In the genomic region with DNA sequence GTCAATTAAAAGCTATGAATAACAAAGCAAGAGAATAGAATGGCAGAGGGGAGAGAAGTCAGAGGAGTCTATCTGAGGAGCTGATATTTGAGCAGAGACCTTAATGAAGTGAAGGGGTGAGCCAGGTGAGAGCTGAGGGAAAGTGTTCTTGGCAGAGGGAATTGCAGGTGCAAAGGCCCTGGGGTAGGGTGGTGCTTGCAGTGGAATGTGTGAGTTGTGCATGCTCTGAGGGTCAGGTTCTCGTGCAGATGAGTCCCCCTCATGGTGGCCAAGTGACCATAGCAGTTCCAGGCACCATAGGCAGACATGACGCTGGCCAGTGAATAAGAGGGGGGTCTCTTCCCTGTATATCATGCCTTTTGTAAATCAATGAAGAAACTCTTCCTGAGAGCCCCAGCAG, we compare ENCODE assay signal across 21 cellular contexts. TPM values are rescaled to one million over a fixed set of nuclear protein-coding genes. Genes with fewer than 3 reads are reported as not detected.
A peak's percentile ranks its signal among the peaks of the same experiment; 100 is the strongest.
DNase-seq lines count a peak whose midpoint lies in the region; ATAC-seq, FAIRE-seq and TF ChIP-seq lines count a peak whose summit lies in the region.
"Had no signal": no experiment of that assay in that cellular context is flagged by ENCODE, and none has a peak within 500 bp of the region (broad histone marks: within the 10 kb centered on the region; RNA-seq: fewer than 3 reads in every experiment).

No MANE protein-coding gene starts in this region.

- H3K36me3 Mint-ChIP-seq in CD14-positive monocyte (no peaks in the 10 kb centered on the region), WTC11 (no peaks in the 10 kb centered on the region)
- H3K36me3 Mint-ChIP-seq: CD4-positive, CD25-positive, alpha-beta regulatory T cell; CD8-positive, alpha-beta T cell had no signal

- no peak overlapping the region for H2BK120ac ChIP-seq in neuronal stem cell (ENCODE audit: low read depth, low read length)

- peaks cover 0 to 2% of the 10 kb centered on the region in 2 donors for H3K9me3 ChIP-seq in kidney (ENCODE audit: control insufficient read depth in 1 of 2, low read length in 2 of 2)
- H3K9me3 ChIP-seq in neuronal stem cell (replicated peaks in 1 of 2; ENCODE audit: control insufficient read depth in 2 of 2, insufficient read depth in 1 of 2, low read depth in 1 of 2, low read length in 2 of 2): peaks cover 0 to 2% of the 10 kb centered on the region in 2 donors
- H3K9me3 ChIP-seq: A549, Caco-2 had no signal

- H3K36me3 ChIP-seq in kidney (ENCODE audit: control insufficient read depth in 1 of 2, insufficient read depth in 2 of 2, low read length in 2 of 2) (no peaks in the 10 kb centered on the region), neuronal stem cell (replicated peaks in 1 of 2; ENCODE audit: control insufficient read depth in 2 of 2, insufficient read depth in 2 of 2, low read length in 2 of 2) (no peaks in the 10 kb centered on the region)

- ATAC-seq in WTC11 (no peak), sciatic nerve (no peak), foreskin keratinocyte (no peak)
- ATAC-seq: A549; CD8-positive, alpha-beta T cell; HCT116 had no signal

- H3K27ac Mint-ChIP-seq in CD14-positive monocyte (no peak overlapping the region), WTC11 (no peak overlapping the region)
- H3K27ac Mint-ChIP-seq: CD4-positive, CD25-positive, alpha-beta regulatory T cell; CD8-positive, alpha-beta T cell; H9; HFFc6 had no signal

- no peak overlapping the region for H2AK5ac ChIP-seq in neuronal stem cell (ENCODE audit: low read depth, low read length)

- H3K4me3 ChIP-seq in kidney (ENCODE audit: low read length in 2 of 2): no peak overlapping the region
- no peak overlapping the region for H3K4me3 ChIP-seq in neuronal stem cell (ENCODE audit: low read length in 2 of 2)
- H3K4me3 ChIP-seq: A549, GM23248 had no signal

- H3K27ac ChIP-seq in kidney (ENCODE audit: low read depth in 2 of 2, low read length in 2 of 2) (no peak overlapping the region), neuronal stem cell (replicated peaks; ENCODE audit: low read length) (no peak overlapping the region), foreskin keratinocyte (no peak overlapping the region)
- H3K27ac ChIP-seq: A549, GM23248 had no signal

- peaks cover 7 to 14% (median 8%) of the 10 kb centered on the region in 3 donors for H3K27me3 Mint-ChIP-seq in CD14-positive monocyte (ENCODE audit: low read depth in 3 of 3)
- H3K27me3 Mint-ChIP-seq in WTC11 (ENCODE audit: low read depth): peaks cover 5% of the 10 kb centered on the region

- WGBS in neuronal stem cell (ENCODE audit: extremely low coverage in 2 of 2, insufficient read length in 2 of 2, insufficient replicate concordance in 1 of 2), 2 donors: no CpG with 5 or more reads among the region's 2 CpGs

- H3K79me1 ChIP-seq in neuronal stem cell (ENCODE audit: low read depth, low read length): no peaks in the 10 kb centered on the region

- no peak overlapping the region for H3K4ac ChIP-seq in neuronal stem cell (ENCODE audit: low read length)

- H3K9me3 Mint-ChIP-seq in CD14-positive monocyte (peaks cover 0 to 5% (median under 1%) of the 10 kb centered on the region in 7 donors), WTC11 (peaks cover 5% of the 10 kb centered on the region)
- H3K9me3 Mint-ChIP-seq: CD8-positive, alpha-beta T cell; H9; HFFc6 had no signal

- POLR2A ChIA-PET in WTC11 (lab: Charles Lee): no interaction called here

- H3K4me3 Mint-ChIP-seq in CD14-positive monocyte (no peak overlapping the region), WTC11 (no peak overlapping the region)
- H3K4me3 Mint-ChIP-seq: CD4-positive, CD25-positive, alpha-beta regulatory T cell; CD8-positive, alpha-beta T cell; H9; HFFc6 had no signal

- no peak overlapping the region for H2BK5ac ChIP-seq in neuronal stem cell (ENCODE audit: low read length)

- peaks cover 0 to 9% (median 0%) of the 10 kb centered on the region in 3 experiments for H3K27me3 ChIP-seq in neuronal stem cell (ENCODE audit: control insufficient read depth in 3 of 3, insufficient read depth in 3 of 3, low read depth in 1 of 3, low read length in 3 of 3)
- H3K27me3 ChIP-seq in foreskin keratinocyte: peaks cover 28% of the 10 kb centered on the region

- no peak overlapping the region for H2AFZ ChIP-seq in neuronal stem cell (ENCODE audit: low read length)
- H2AFZ ChIP-seq: GM23248 had no signal

- no peak overlapping the region for H3K23ac ChIP-seq in neuronal stem cell (ENCODE audit: low read depth, low read length, poor library complexity)

- no peak overlapping the region for H3K14ac ChIP-seq in neuronal stem cell (ENCODE audit: low read length)

- H3K4me2 ChIP-seq in neuronal stem cell (ENCODE audit: insufficient read depth, low read length, poor library complexity, severe bottlenecking): no peak overlapping the region
- H3K4me2 ChIP-seq: A549 had no signal

- FAIRE-seq in kidney (lab: Jason Lieb, UNC): no peak
- FAIRE-seq: A549, GM12892 had no signal

- no peak overlapping the region for H3K18ac ChIP-seq in neuronal stem cell (ENCODE audit: low read length)

- no peak overlapping the region for H2BK12ac ChIP-seq in neuronal stem cell (ENCODE audit: low read length)

- intact Hi-C loops in CD14-positive monocyte (cut with micrococcal nuclease): no loop called here
- intact Hi-C loops in kidney (cut with DNase I): no loop called here
- intact Hi-C loops in sciatic nerve (cut with DNase I): no loop called here

- DNase-seq in CD14-positive monocyte (ENCODE audit: low spot score): peak; percentile 7
- DNase-seq in WTC11 (ENCODE audit: low spot score): no peak
- DNase-seq in kidney: peak; percentile 2
- peak; percentile 4 for DNase-seq in sciatic nerve (ENCODE audit: low spot score)
- DNase-seq in hepatic stellate cell (ENCODE audit: low spot score): no peak
- no peak for DNase-seq in neuronal stem cell (ENCODE audit: low spot score)
- DNase-seq in foreskin keratinocyte: no peak
- DNase-seq: 8988T; ACHN; C1 segment of cervical spinal cord; Caco-2; CD4-positive, CD25-positive, alpha-beta regulatory T cell; CD8-positive, alpha-beta T cell; DMS153; DND-41; GM23248; H9; HFFc6 had no signal

- H3K4me1 Mint-ChIP-seq in CD14-positive monocyte (no peaks in the 10 kb centered on the region), WTC11 (peaks cover 24% of the 10 kb centered on the region)
- H3K4me1 Mint-ChIP-seq: CD4-positive, CD25-positive, alpha-beta regulatory T cell had no signal

- H3K4me1 ChIP-seq in kidney (ENCODE audit: control insufficient read depth in 1 of 2, insufficient read depth in 1 of 2, low read depth in 1 of 2, low read length in 2 of 2): no peaks in the 10 kb centered on the region
- peaks cover 0 to 9% of the 10 kb centered on the region in 2 donors for H3K4me1 ChIP-seq in neuronal stem cell (ENCODE audit: control insufficient read depth in 2 of 2, insufficient read depth in 1 of 2, low read depth in 1 of 2, low read length in 2 of 2)
- H3K4me1 ChIP-seq in foreskin keratinocyte: no peaks in the 10 kb centered on the region
- H3K4me1 ChIP-seq: A549, Caco-2 had no signal

- H4K91ac ChIP-seq in neuronal stem cell (ENCODE audit: low read depth, low read length, poor library complexity): no peak overlapping the region

- TF ChIP-seq CTCF in CD14-positive monocyte (IDR thresholded peaks at IDR 0.05): no peak
- no peak for TF ChIP-seq CTCF in WTC11 (IDR thresholded peaks at IDR 0.05)
- no peak for TF ChIP-seq CTCF in kidney (IDR thresholded peaks at IDR 0.05; ENCODE audit: borderline replicate concordance, extremely low read depth, insufficient read depth)
- TF ChIP-seq CTCF in foreskin keratinocyte (conservative IDR thresholded peaks at IDR 0.05): no peak

- H3K9ac ChIP-seq in kidney (ENCODE audit: low read length in 2 of 2): no peak overlapping the region
- no peak overlapping the region for H3K9ac ChIP-seq in neuronal stem cell (ENCODE audit: low read depth, low read length, poor library complexity)
- H3K9ac ChIP-seq: GM23248 had no signal

- no peak overlapping the region for H2BK15ac ChIP-seq in neuronal stem cell (ENCODE audit: low read length)

- no peak overlapping the region for H4K8ac ChIP-seq in neuronal stem cell (ENCODE audit: low read depth, low read length)

- CTCF ChIA-PET in WTC11 (lab: Charles Lee): no interaction called here

TF ChIP-seq in WTC11, 78 proteins besides CTCF, POLR2A, EP300 and RAD21 (continues in another document):
- no peak for TF ChIP-seq AFF4 (CRISPR knock-in tag; IDR thresholded peaks at IDR 0.05; ENCODE audit: borderline replicate concordance)

RNA-seq across cellular contexts. Expression of gene ALX4, which starts 58.9 kb away (rescaled TPM):
- not detected for polyA plus RNA-seq in CD14-positive monocyte
- not detected in 3 replicates for total RNA-seq in WTC11 (2021)
- 0.16 TPM for total RNA-seq in kidney
- 0.09 TPM for polyA plus RNA-seq in kidney (ENCODE audit: insufficient read depth, low read depth, low replicate concordance)
- total RNA-seq in sciatic nerve: 1.1 TPM
- not detected for polyA plus RNA-seq in neuronal stem cell (2013, experiment 1 of 2)
- polyA plus RNA-seq in neuronal stem cell (2013, experiment 2 of 2): 0.01 TPM
- total RNA-seq in foreskin keratinocyte: not detected in 2 replicates
- not detected in 2 replicates for polyA plus RNA-seq in foreskin keratinocyte
- total RNA-seq: CD4-positive, CD25-positive, alpha-beta regulatory T cell; CD8-positive, alpha-beta T cell; GM23248; H9 had no signal
- polyA plus RNA-seq: CD4-positive, CD25-positive, alpha-beta regulatory T cell; GM23248 had no signal

Comparison
In these comparisons a context has a peak if more than half of its experiments do, and no peak if none do; other contexts are left out.
1. DNase-seq: peak in CD14-positive monocyte (single experiment), kidney (single experiment) and sciatic nerve (single experiment); none in WTC11 (single experiment), hepatic stellate cell (single experiment), neuronal stem cell (single experiment) and foreskin keratinocyte (0 of 2).